ENCODE assay signal across 24 cellular contexts in genomic region chr7:158062661-158063060, GRCh38.
"Had no signal": no experiment of that assay in that cellular context is flagged by ENCODE, and none has a peak within 500 bp of the region (broad histone marks: within the 10 kb centered on the region; RNA-seq: fewer than 3 reads in every experiment).

No MANE protein-coding gene starts in this region.

- H3K9me3 Mint-ChIP-seq: memory B cell; stimulated activated effector memory CD8-positive, alpha-beta T cell treated with anti-CD3 and anti-CD28 coated beads, Interleukin-12 subunit alpha, Interleukin-12 subunit beta, amount 100 ng/mL, for 72 hours; stimulated activated naive CD8-positive, alpha-beta T cell treated with anti-CD3 and anti-CD28 coated beads, Interleukin-15, Interleukin-2, amounts not matched to agents 100 ng/mL and 50 ng/mL, for 24 hours had no signal

- H3K27me3 ChIP-seq: hepatocyte, neural progenitor cell, ovary, right lobe of liver, suprapubic skin, upper lobe of right lung had no signal

- H3K27ac ChIP-seq: heart left ventricle, hepatocyte, left ventricle myocardium inferior, neural progenitor cell, ovary, prostate gland, right lobe of liver, skin epidermis, suprapubic skin, thoracic aorta, tibial artery, upper lobe of right lung had no signal

- H3K36me3 Mint-ChIP-seq: memory B cell; neural progenitor cell; stimulated activated effector memory CD8-positive, alpha-beta T cell treated with anti-CD3 and anti-CD28 coated beads, Interleukin-12 subunit alpha, Interleukin-12 subunit beta, amount 100 ng/mL, for 72 hours had no signal

- ATAC-seq: heart left ventricle; mucosa of descending colon; naive thymus-derived CD4-positive, alpha-beta T cell; right lobe of liver; stimulated activated effector memory CD8-positive, alpha-beta T cell treated with anti-CD3 and anti-CD28 coated beads, Interleukin-12 subunit alpha, Interleukin-12 subunit beta, amount 100 ng/mL, for 72 hours; upper lobe of right lung had no signal

- DNase-seq: glutamatergic neuron; heart left ventricle; islet precursor cell; left ventricle myocardium inferior; midbrain; mucosa of descending colon; naive thymus-derived CD4-positive, alpha-beta T cell; nephron progenitor cell; ovary; right lobe of liver; stimulated activated CD4-positive, alpha-beta T cell treated with anti-CD3 and anti-CD28 coated beads, Interleukin-4, amount 100 ng/mL, for 24 hours; stimulated activated naive CD4-positive, alpha-beta T cell; tibial artery; trophoblast cell; upper lobe of right lung had no signal

- H3K4me1 Mint-ChIP-seq: memory B cell; naive thymus-derived CD4-positive, alpha-beta T cell; stimulated activated effector memory CD8-positive, alpha-beta T cell treated with anti-CD3 and anti-CD28 coated beads, Interleukin-12 subunit alpha, Interleukin-12 subunit beta, amount 100 ng/mL, for 72 hours had no signal

- H3K36me3 ChIP-seq: heart left ventricle, left ventricle myocardium inferior, neural progenitor cell, ovary, prostate gland, right lobe of liver, suprapubic skin, thoracic aorta, tibial artery, upper lobe of right lung had no signal

- H3K27me3 Mint-ChIP-seq: memory B cell had no signal

- H3K4me3 Mint-ChIP-seq: memory B cell; naive thymus-derived CD4-positive, alpha-beta T cell; nephron progenitor cell; neural progenitor cell; stimulated activated effector memory CD8-positive, alpha-beta T cell treated with anti-CD3 and anti-CD28 coated beads, Interleukin-12 subunit alpha, Interleukin-12 subunit beta, amount 100 ng/mL, for 72 hours; stimulated activated naive CD8-positive, alpha-beta T cell treated with anti-CD3 and anti-CD28 coated beads, Interleukin-15, Interleukin-2, amounts not matched to agents 100 ng/mL and 50 ng/mL, for 24 hours had no signal

- H3K9me3 ChIP-seq: prostate gland, right lobe of liver, suprapubic skin, thoracic aorta, upper lobe of right lung had no signal

- H3K27ac Mint-ChIP-seq: memory B cell; naive thymus-derived CD4-positive, alpha-beta T cell; nephron progenitor cell; neural progenitor cell; stimulated activated effector memory CD8-positive, alpha-beta T cell treated with anti-CD3 and anti-CD28 coated beads, Interleukin-12 subunit alpha, Interleukin-12 subunit beta, amount 100 ng/mL, for 72 hours; stimulated activated naive CD8-positive, alpha-beta T cell treated with anti-CD3 and anti-CD28 coated beads, Interleukin-15, Interleukin-2, amounts not matched to agents 100 ng/mL and 50 ng/mL, for 24 hours had no signal

- H3K4me3 ChIP-seq: heart left ventricle, hepatocyte, left ventricle myocardium inferior, mucosa of descending colon, neural progenitor cell, ovary, prostate gland, right lobe of liver, skin epidermis, suprapubic skin, thoracic aorta, tibial artery, upper lobe of right lung had no signal

- H3K4me1 ChIP-seq: heart left ventricle, left ventricle myocardium inferior, prostate gland, right lobe of liver, suprapubic skin, tibial artery, upper lobe of right lung had no signal
